Comparison of ENCODE assay signal across 8 cellular contexts in the genomic region with DNA sequence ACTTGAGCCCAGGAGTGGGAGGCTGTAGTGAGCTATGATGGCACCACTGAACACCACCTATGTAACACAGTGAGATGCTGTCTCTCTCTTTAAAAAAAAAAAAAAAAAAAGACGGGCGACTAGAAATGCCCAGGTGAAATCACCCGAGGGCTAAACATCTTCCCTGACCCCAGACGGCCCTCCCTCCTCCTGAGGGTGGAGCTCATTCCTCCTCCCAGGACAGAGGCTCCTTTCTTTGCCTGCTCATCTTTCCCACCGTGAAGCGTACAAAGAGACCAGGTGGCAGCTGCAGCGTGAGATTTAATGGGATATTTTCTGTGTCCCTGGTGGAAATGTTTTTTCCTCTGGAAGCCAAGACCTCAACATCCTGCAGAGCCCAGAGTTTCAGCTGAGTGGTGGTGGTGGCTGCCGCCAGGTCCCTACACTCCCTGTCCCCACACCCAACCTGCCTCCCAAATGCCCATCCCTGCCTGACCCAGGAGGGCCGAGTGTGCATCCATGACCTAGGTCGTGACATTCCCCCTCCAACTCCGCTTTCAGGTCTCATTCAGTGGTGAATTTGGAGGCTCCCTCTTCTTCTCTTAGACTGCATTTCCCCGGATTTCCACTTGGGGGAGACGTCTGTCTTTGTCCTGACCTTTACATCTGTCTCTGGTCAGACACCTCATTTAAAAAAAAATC. TPM values are rescaled to one million over a fixed set of nuclear protein-coding genes. Genes with fewer than 3 reads are reported as not detected.
DNase-seq lines count a peak whose midpoint lies in the region; ATAC-seq and TF ChIP-seq lines count a peak whose summit lies in the region.

No MANE protein-coding gene starts in this region.

- no peaks in the 10 kb centered on the region for H3K79me2 ChIP-seq in Loucy (ENCODE audit: insufficient read depth, low read length)

- WGBS in liver = 13% methylated on average over 13 of the region's 13 CpGs
- 18 to 21% methylated on average over 13 of the region's 13 CpGs for WGBS in thyroid gland, 2 donors

- H3K36me3 Mint-ChIP-seq in chondrocyte (ENCODE audit: low read depth) = no peaks in the 10 kb centered on the region

- H3K27me3 Mint-ChIP-seq in chondrocyte (ENCODE audit: low read depth) = peaks cover 12% of the 10 kb centered on the region

- H3K4me3 Mint-ChIP-seq in chondrocyte (ENCODE audit: unreplicated experiment) = no peak overlapping the region

- H3K27me3 ChIP-seq in Loucy (ENCODE audit: insufficient read depth, low read length, poor library complexity, severe bottlenecking) (no peaks in the 10 kb centered on the region), liver (ENCODE audit: control insufficient read depth in 4 of 4, insufficient read depth in 4 of 4, low read length in 3 of 4) (no peaks in the 10 kb centered on the region), thyroid gland (no peaks in the 10 kb centered on the region)

- H3F3A ChIP-seq in Loucy (ENCODE audit: low read depth) = no peaks in the 10 kb centered on the region

- H3K9ac ChIP-seq in Loucy (ENCODE audit: low read depth, low read length, poor library complexity, severe bottlenecking) (no peak overlapping the region), liver (ENCODE audit: low read depth in 1 of 2, low read length in 2 of 2) (no peak overlapping the region)

- peaks cover 5% of the 10 kb centered on the region for H3K4me1 Mint-ChIP-seq in chondrocyte (ENCODE audit: low read depth)

- intact Hi-C loops in thyroid gland (cut with DNase I) = no loop called here

- TF ChIP-seq RAD21 in liver (IDR thresholded peaks at IDR 0.05) = peak; percentile 73 to 80

- H3K4me3 ChIP-seq in Loucy (ENCODE audit: low read length, poor library complexity, severe bottlenecking) (no peak overlapping the region), liver (ENCODE audit: low read depth in 1 of 3, low read length in 3 of 3) (no peak overlapping the region), thyroid gland (replicated peaks in 1 of 3) (no peak overlapping the region)

- ATAC-seq in GM21515 (IDR thresholded peaks at IDR 0.05; ENCODE audit: unreplicated experiment) = no peak

- no peak overlapping the region for H3K27ac Mint-ChIP-seq in chondrocyte (ENCODE audit: unreplicated experiment)

- H3K4me1 ChIP-seq in Loucy (ENCODE audit: insufficient read depth, low read length, poor library complexity, severe bottlenecking) (no peaks in the 10 kb centered on the region), liver (ENCODE audit: control insufficient read depth in 4 of 4, insufficient read depth in 4 of 4, low read length in 3 of 4) (peaks cover 0 to 3% (median 0%) of the 10 kb centered on the region in 4 donors), thyroid gland (no peaks in the 10 kb centered on the region)

- H3K4me2 ChIP-seq in Loucy (ENCODE audit: low read depth, low read length, poor library complexity, severe bottlenecking) = no peak overlapping the region

- TF ChIP-seq CTCF in Loucy (conservative IDR thresholded peaks at IDR 0.05; ENCODE audit: low read length) (peak; percentile 80), chondrocyte (IDR thresholded peaks at IDR 0.05) (peak; percentile 87), liver (IDR thresholded peaks at IDR 0.05; ENCODE audit: low read depth, low read length, missing input control) (peak; percentile 67), thyroid gland (IDR thresholded peaks at IDR 0.05) (peak; percentile 44 to 73 (median 54))

- no peaks in the 10 kb centered on the region for H3K36me3 ChIP-seq in Loucy (ENCODE audit: insufficient read depth, low read length)
- no peaks in the 10 kb centered on the region for H3K36me3 ChIP-seq in liver (ENCODE audit: control insufficient read depth in 4 of 4, insufficient read depth in 3 of 4, low read depth in 1 of 4, low read length in 3 of 4)
- no peaks in the 10 kb centered on the region for H3K36me3 ChIP-seq in thyroid gland

- DNase-seq in activated effector memory CD4-positive, alpha-beta T cell treated with anti-CD3 and anti-CD28 coated beads, Interleukin-2, amount 50 U/mL, for 16 hours = peak; percentile 65
- DNase-seq in activated effector memory CD4-positive, alpha-beta T cell treated with Interleukin-2 at 50 U/mL for 16 hours = no peak
- DNase-seq in SKM-1 (lab: John Stamatoyannopoulos, UW; ENCODE audit: unreplicated experiment) (peak; percentile 25), chondrocyte (ENCODE audit: low spot score) (no peak), thyroid gland (peak; percentile 33 to 37)

- no peaks in the 10 kb centered on the region for H3K9me2 ChIP-seq in Loucy (replicated peaks; ENCODE audit: low read depth, low read length)

- no peaks in the 10 kb centered on the region for H4K20me1 ChIP-seq in Loucy (ENCODE audit: insufficient read depth, low read length, poor library complexity, severe bottlenecking)

- no peak overlapping the region for H3K27ac ChIP-seq in liver (ENCODE audit: low read depth in 1 of 2, low read length in 2 of 2)
- H3K27ac ChIP-seq in thyroid gland = no peak overlapping the region

- H3K9me3 ChIP-seq in Loucy (ENCODE audit: insufficient read depth, low read depth, low read length) = no peaks in the 10 kb centered on the region
- no peaks in the 10 kb centered on the region for H3K9me3 ChIP-seq in liver (ENCODE audit: control insufficient read depth in 4 of 4, low read length in 3 of 4)
- H3K9me3 ChIP-seq in thyroid gland = no peaks in the 10 kb centered on the region

- TF ChIP-seq POLR2A in thyroid gland (IDR thresholded peaks at IDR 0.05) = no peak

- no peak overlapping the region for H2AFZ ChIP-seq in Loucy (ENCODE audit: low read length)

- no peaks in the 10 kb centered on the region for H3K9me3 Mint-ChIP-seq in chondrocyte (ENCODE audit: low read depth)

TF ChIP-seq in liver, 16 proteins besides CTCF, POLR2A, EP300 and RAD21:
- TF ChIP-seq EGR1 (IDR thresholded peaks at IDR 0.05; ENCODE audit: low read depth in 2 of 2) (no peak), GABPA (IDR thresholded peaks at IDR 0.05 in 1 of 2, conservative IDR thresholded peaks at IDR 0.05 in 1 of 2) (no peak), HNF4A (conservative IDR thresholded peaks at IDR 0.05) (no peak), JUND (IDR thresholded peaks at IDR 0.05) (no peak), FOXA2 (IDR thresholded peaks at IDR 0.05) (no peak), ZBTB33 (IDR thresholded peaks at IDR 0.05) (no peak)

RNA-seq across cellular contexts. Expression of gene GPRC5B, which starts 14.4 kb away (rescaled TPM):
- total RNA-seq in chondrocyte = 1.9 to 2.2 TPM (median 2.1 TPM) in 3 replicates
- 1 to 10 TPM; 1.7 to 3.8 TPM for total RNA-seq in liver
- 1 to 10 TPM; 1.5 to 4.7 TPM for polyA plus RNA-seq in liver
- total RNA-seq in thyroid gland = 10 to 100 TPM; 19.9 to 34.1 (median 27.7) TPM

Comparison
In these comparisons a context has a peak if more than half of its experiments do, and no peak if none do; other contexts are left out.
1. DNase-seq: peak in activated effector memory CD4-positive, alpha-beta T cell treated with anti-CD3 and anti-CD28 coated beads, Interleukin-2, amount 50 U/mL, for 16 hours (single experiment), SKM-1 (single experiment) and thyroid gland (2 of 2); none in activated effector memory CD4-positive, alpha-beta T cell treated with Interleukin-2 at 50 U/mL for 16 hours (single experiment) and chondrocyte (single experiment).
2. Peak in every context shown above with its lines, with median percentiles within 50 percentile points of each other: CTCF ChIP-seq.